8 cellular contexts compared by ENCODE assay signal in the genomic region with DNA sequence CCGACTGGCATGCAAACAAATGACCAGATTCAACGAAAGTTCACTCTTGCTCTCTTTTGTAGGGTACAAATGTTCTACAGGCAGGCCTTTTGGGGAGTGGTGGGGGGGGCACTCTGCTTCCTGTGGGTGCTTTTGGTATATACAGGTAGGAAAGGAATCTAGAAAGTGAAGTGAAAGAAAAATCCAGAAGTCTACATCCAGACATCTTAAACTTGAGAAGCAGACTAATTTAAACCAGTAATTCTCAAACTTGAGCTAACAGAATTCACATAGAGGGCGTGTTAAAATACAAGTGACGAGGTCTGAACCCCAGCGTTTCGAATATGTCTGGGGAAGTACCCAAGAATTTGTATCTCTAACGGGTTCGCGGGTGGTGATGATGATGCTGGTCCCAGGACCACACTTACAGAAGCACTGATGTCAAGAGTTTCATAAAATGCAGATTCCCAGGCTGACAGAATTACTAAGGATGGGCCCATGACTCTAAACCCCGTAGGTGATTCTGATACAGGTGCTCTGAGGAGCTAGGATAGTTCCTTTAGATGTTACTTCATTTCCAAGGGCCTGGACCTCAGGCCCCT. TPM values are rescaled to one million over a fixed set of nuclear protein-coding genes. Genes with fewer than 3 reads are reported as not detected.
A peak's percentile ranks its signal among the peaks of the same experiment; 100 is the strongest.
DNase-seq lines count a peak whose midpoint lies in the region; ATAC-seq and TF ChIP-seq lines count a peak whose summit lies in the region.

No MANE protein-coding gene starts in this region.

- peak overlapping the region; percentile 60 to 83 for H3K4me3 Mint-ChIP-seq in CD14-positive monocyte
- H3K4me3 Mint-ChIP-seq in osteocyte (ENCODE audit: unreplicated experiment): peak overlapping the region; percentile 73

- DNase-seq in CD14-positive monocyte (ENCODE audit: low spot score) (no peak), Peyer's patch (peak in 1 of 3 donors; percentile 59), esophagus squamous epithelium (lab: John Stamatoyannopoulos, UW) (no peak), osteocyte (ENCODE audit: extremely low spot score, unreplicated experiment) (no peak), KBM-7 (no peak), LoVo (ENCODE audit: low spot score) (no peak)

- no peaks in the 10 kb centered on the region for H3K36me3 ChIP-seq in Peyer's patch
- peaks cover 0 to 8% (median 0%) of the 10 kb centered on the region in 3 donors for H3K36me3 ChIP-seq in esophagus squamous epithelium

- no peaks in the 10 kb centered on the region for H3K27me3 ChIP-seq in Peyer's patch
- H3K27me3 ChIP-seq in esophagus squamous epithelium: peaks cover 0 to 6% (median 0%) of the 10 kb centered on the region in 4 donors

- TF ChIP-seq POLR2A in Peyer's patch (IDR thresholded peaks at IDR 0.05) (no peak), esophagus squamous epithelium (IDR thresholded peaks at IDR 0.05) (no peak)

- H3K27ac ChIP-seq in Peyer's patch (peak overlapping the region in 3 of 4 donors; percentile 56 to 77 (median 60)), esophagus squamous epithelium (peak overlapping the region in 3 of 4 donors; percentile 47 to 83 (median 79))

- in situ Hi-C loops in KBM-7 (cut with MboI; ENCODE audit: low pct_unique_long_range_greater_than_20kb, low sequenced_read_pairs): no loop called here

- H3K4me1 ChIP-seq in Peyer's patch: peaks cover 0 to 8% (median 0%) of the 10 kb centered on the region in 4 donors
- H3K4me1 ChIP-seq in esophagus squamous epithelium: peaks cover 8 to 23% (median 12%) of the 10 kb centered on the region in 3 donors

- 69 to 76% methylated on average over 9 to 10 of the region's 10 CpGs for WGBS in esophagus squamous epithelium, 2 donors

- intact Hi-C loops in CD14-positive monocyte (cut with micrococcal nuclease) (no loop called here), esophagus squamous epithelium (cut with DNase I) (no loop called here)

- no peak for TF ChIP-seq CTCF in CD14-positive monocyte (IDR thresholded peaks at IDR 0.05)
- TF ChIP-seq CTCF in Peyer's patch (IDR thresholded peaks at IDR 0.05): no peak
- TF ChIP-seq CTCF in esophagus squamous epithelium (IDR thresholded peaks at IDR 0.05): no peak
- no peak for TF ChIP-seq CTCF in osteocyte (IDR thresholded peaks at IDR 0.05)

- H3K36me3 Mint-ChIP-seq in CD14-positive monocyte (peaks cover 18 to 19% of the 10 kb centered on the region in 2 donors), osteocyte (ENCODE audit: unreplicated experiment) (peaks cover 9% of the 10 kb centered on the region)

- ATAC-seq in GM19035 (IDR thresholded peaks at IDR 0.05; ENCODE audit: unreplicated experiment): no peak
- no peak for ATAC-seq in HG03045 (IDR thresholded peaks at IDR 0.05; ENCODE audit: unreplicated experiment)

- H3K27me3 Mint-ChIP-seq in CD14-positive monocyte (ENCODE audit: low read depth in 3 of 3) (peaks cover 27 to 32% (median 28%) of the 10 kb centered on the region in 3 donors), osteocyte (ENCODE audit: unreplicated experiment) (no peaks in the 10 kb centered on the region)

- H3K4me1 Mint-ChIP-seq in CD14-positive monocyte (peaks cover 12% of the 10 kb centered on the region), osteocyte (ENCODE audit: unreplicated experiment) (peaks cover 7% of the 10 kb centered on the region)

- H3K27ac Mint-ChIP-seq in CD14-positive monocyte: no peak overlapping the region
- H3K27ac Mint-ChIP-seq in osteocyte (ENCODE audit: unreplicated experiment): peak overlapping the region; percentile 69

- H3K9me3 Mint-ChIP-seq in CD14-positive monocyte: peaks cover 0 to 12% (median 2%) of the 10 kb centered on the region in 7 donors
- no peaks in the 10 kb centered on the region for H3K9me3 Mint-ChIP-seq in osteocyte (ENCODE audit: unreplicated experiment)

- H3K9me3 ChIP-seq in Peyer's patch: no peaks in the 10 kb centered on the region
- no peaks in the 10 kb centered on the region for H3K9me3 ChIP-seq in esophagus squamous epithelium

- H3K4me3 ChIP-seq in Peyer's patch (peak overlapping the region; percentile 55 to 82 (median 70)), esophagus squamous epithelium (peak overlapping the region; percentile 48 to 72 (median 60))

RNA-seq across cellular contexts. Expression of a gene that starts 0.5 kb away (rescaled TPM):
- polyA plus RNA-seq in CD14-positive monocyte: under 1 TPM in 1 of 2 donors, not detected in 1; 0.05 TPM
- total RNA-seq in Peyer's patch (1 to 10 TPM; 2.8 to 8.8 (median 6.0) TPM), esophagus squamous epithelium (1 to 10 TPM in 2 of 4 donors, under 1 TPM in 2; 0.56 to 4.4 (median 1.3) TPM), osteocyte (3.5 and 3.6 TPM in 2 replicates)

RNA-seq across cellular contexts. Expression of a gene that starts 18.5 kb away (rescaled TPM):
- 1 to 10 TPM; 3.9 to 5.3 TPM for polyA plus RNA-seq in CD14-positive monocyte
- total RNA-seq in Peyer's patch (10 to 100 TPM; 17.3 to 86.6 (median 43.3) TPM), esophagus squamous epithelium (10 to 100 TPM; 12.2 to 59.9 (median 21.6) TPM), osteocyte (31.9 and 32.2 TPM in 2 replicates)

RNA-seq across cellular contexts. Expression of a gene that starts 18.7 kb away (rescaled TPM):
- polyA plus RNA-seq in CD14-positive monocyte: 100 to 1,000 TPM in 1 of 2 donors, 10 to 100 TPM in 1; 99.4 to 134 TPM
- 10 to 100 TPM; 24.8 to 70.4 (median 59.8) TPM for total RNA-seq in Peyer's patch
- total RNA-seq in esophagus squamous epithelium: 10 to 100 TPM; 17.8 to 47.4 (median 40.2) TPM
- total RNA-seq in osteocyte: 47.6 and 53.4 TPM in 2 replicates
